In genomic region chr15:75647370-75648155, GRCh38 we compare ENCODE assay signal across 8 cellular contexts. TPM values are rescaled to one million over a fixed set of nuclear protein-coding genes. Genes with fewer than 3 reads are reported as not detected.
DNase-seq lines count a peak whose midpoint lies in the region; ATAC-seq and TF ChIP-seq lines count a peak whose summit lies in the region.

Gene SNX33, plus strand, starts transcription at chr15:75647912. Its CDS starts 1,191 bp downstream, at chr15:75649103.

- intact Hi-C loops in Calu3 (cut with micrococcal nuclease; ENCODE audit: unreplicated experiment) = loop anchor here (2.0 to 10.0 kb wide), 3 partner anchors 35 to 283 kb away; partner anchors contain the start of gene MAN2C1
- intact Hi-C loops in head of caudate nucleus (cut with DNase I) = loop anchor here (10.0 kb wide), 2 partner anchors 193 to 283 kb away; partner anchors contain the start of genes MAN2C1 and SIN3A
- intact Hi-C loops in thyroid gland (cut with DNase I) = loop anchor here (5.0 kb wide), 1 partner anchor 190 kb away; no protein-coding TSS in a partner anchor

- no peak for TF ChIP-seq EP300 in SK-N-SH (IDR thresholded peaks at IDR 0.05; ENCODE audit: borderline replicate concordance in 1 of 2, low read depth in 1 of 2, low read length in 1 of 2)

- ATAC-seq in omental fat pad (ENCODE audit: low FRiP score) = peak; percentile 76
- ATAC-seq in GM21367 (IDR thresholded peaks at IDR 0.05; ENCODE audit: unreplicated experiment) = no peak

- peak within 1 kb of the TSS; percentile 49 for H3K27ac Mint-ChIP-seq in Calu3 (ENCODE audit: unreplicated experiment)

- 1% methylated on average over 15 of the region's 76 CpGs for WGBS in SK-N-SH (ENCODE audit: low lambda C conversion rate)
- 0% methylated on average over 20 to 42 of the region's 76 CpGs for WGBS in thyroid gland, 2 donors

- peak within 1 kb of the TSS; percentile 82 for H3K4me3 Mint-ChIP-seq in Calu3 (ENCODE audit: low read depth, unreplicated experiment)

- H3K27me3 ChIP-seq in SK-N-SH (ENCODE audit: insufficient read depth) (no peaks in the 10 kb centered on the region), thyroid gland (no peaks in the 10 kb centered on the region)

- H3K79me2 ChIP-seq in SK-N-SH (ENCODE audit: insufficient read depth) = peaks cover 70% of the 10 kb centered on the region

- peak; percentile 85 for DNase-seq in Calu3
- peak; percentile 67 for DNase-seq in HK-2 (ENCODE audit: unreplicated experiment)
- DNase-seq in SK-N-SH = peak; percentile 94
- peak; percentile 16 for DNase-seq in activated naive CD8-positive, alpha-beta T cell treated with anti-CD3 and anti-CD28 coated beads, Interleukin-2, amount 50 U/mL, for 16 hours (ENCODE audit: low read depth, low spot score)
- DNase-seq in head of caudate nucleus = peak in 39 of 42 donors; percentile 31 to 77 (median 60)
- DNase-seq in omental fat pad (ENCODE audit: low spot score) = no peak
- peak; percentile 81 to 82 for DNase-seq in thyroid gland

- CTCF ChIA-PET in Calu3 (lab: Charles Lee) (interaction anchor here (0.6 to 2.5 kb wide), 14 partner anchors 9 to 280 kb away, joined by 3 to 13 read pairs (median 3); partner anchors contain the start of genes MAN2C1, PTPN9 and SNUPN), SK-N-SH (lab: Yijun Ruan, JAX) (interaction anchor here (0.7 to 3.2 kb wide), 27 partner anchors 9 to 280 kb away, joined by 3 to 22 read pairs (median 4); partner anchors contain the start of genes MAN2C1, PTPN9 and SNUPN)

- H3K4me1 Mint-ChIP-seq in Calu3 (ENCODE audit: low read depth, unreplicated experiment) = peaks cover 58% of the 10 kb centered on the region

- H3K9me3 Mint-ChIP-seq in Calu3 (ENCODE audit: low read depth, unreplicated experiment) = no peaks in the 10 kb centered on the region

- peaks cover 56% of the 10 kb centered on the region for H3K36me3 Mint-ChIP-seq in Calu3 (ENCODE audit: insufficient read depth, unreplicated experiment)

- no TSS peak for BruUV-seq in Calu3 (replicated peaks; lab: Mats Ljungman, UMichigan)

- H3K9me3 ChIP-seq in SK-N-SH = no peaks in the 10 kb centered on the region
- H3K9me3 ChIP-seq in thyroid gland = no peaks in the 10 kb centered on the region

- H3K27me3 Mint-ChIP-seq in Calu3 (ENCODE audit: unreplicated experiment) = no peaks in the 10 kb centered on the region

- H2AFZ ChIP-seq in SK-N-SH (ENCODE audit: low read depth) = peak within 1 kb of the TSS; percentile 81; the same call in 1 of the 2 replicates

- peak within 1 kb of the TSS; percentile 99 for H3K9ac ChIP-seq in SK-N-SH

- TF ChIP-seq CTCF in Calu3 (IDR thresholded peaks at IDR 0.05; ENCODE audit: unreplicated experiment) (peak; percentile 55), SK-N-SH (IDR thresholded peaks at IDR 0.05) (peak; percentile 65), omental fat pad (IDR thresholded peaks at IDR 0.05) (peak in 1 of 3 donors; percentile 10), thyroid gland (IDR thresholded peaks at IDR 0.05) (peak in 4 of 6 experiments; percentile 31 to 47 (median 42))

- peaks cover 27% of the 10 kb centered on the region for H4K20me1 ChIP-seq in SK-N-SH (ENCODE audit: insufficient read depth)

- H3K27ac ChIP-seq in SK-N-SH (ENCODE audit: low read depth in 2 of 2, low read length in 1 of 2) (peak within 1 kb of the TSS; percentile 81 to 96), thyroid gland (peak within 1 kb of the TSS; percentile 55 to 96 (median 82))

- H3K4me3 ChIP-seq in SK-N-SH (ENCODE audit: low read depth in 2 of 2, low read length in 1 of 2) (peak within 1 kb of the TSS; percentile 73 to 98), thyroid gland (replicated peaks in 1 of 3) (peak within 1 kb of the TSS; percentile 83 to 90 (median 87))

- peak; percentile 4; the same call in 1 of the 2 replicates for TF ChIP-seq RAD21 in SK-N-SH (IDR thresholded peaks at IDR 0.05; ENCODE audit: low read length)

- peaks cover 0 to 10% of the 10 kb centered on the region in 2 experiments for H3K36me3 ChIP-seq in SK-N-SH (replicated peaks in 1 of 2; ENCODE audit: control insufficient read depth in 1 of 2, insufficient read depth in 2 of 2, low read length in 1 of 2)
- H3K36me3 ChIP-seq in thyroid gland = peaks cover 0 to 7% of the 10 kb centered on the region in 2 donors

- H3K4me2 ChIP-seq in SK-N-SH = peak within 1 kb of the TSS; percentile 99

- peak; percentile 68 to 89 for TF ChIP-seq POLR2A in thyroid gland (IDR thresholded peaks at IDR 0.05)

- POLR2A ChIA-PET in SK-N-SH (lab: Yijun Ruan, JAX) = interaction anchor here (0.6 to 1.7 kb wide), 6 partner anchors 14 to 279 kb away, joined by 3 to 6 read pairs (median 4); partner anchors contain the start of genes MAN2C1, PTPN9 and SNUPN

- H3F3A ChIP-seq in SK-N-SH (replicated peaks; ENCODE audit: insufficient read depth) = peaks cover 9% of the 10 kb centered on the region

- H3K9me2 ChIP-seq in SK-N-SH = no peaks in the 10 kb centered on the region

- H3K4me1 ChIP-seq in SK-N-SH (ENCODE audit: control insufficient read depth in 1 of 2, insufficient read depth in 2 of 2, low read depth in 1 of 2, low read length in 1 of 2) (peaks cover 13 to 45% of the 10 kb centered on the region in 2 experiments; a peak in 3 of 4 replicates), thyroid gland (peaks cover 41 to 53% of the 10 kb centered on the region in 2 donors)

TF ChIP-seq in SK-N-SH, 30 proteins besides CTCF, POLR2A, EP300 and RAD21 (continues in another document):
- TF ChIP-seq USF2 (IDR thresholded peaks at IDR 0.05; ENCODE audit: borderline replicate concordance, low read depth, low read length) (no peak), TCF12 (IDR thresholded peaks at IDR 0.05) (no peak), ZBTB33 (IDR thresholded peaks at IDR 0.05; ENCODE audit: borderline replicate concordance, low read depth) (no peak; the same call in 1 of the 2 replicates), NFIC (IDR thresholded peaks at IDR 0.05; ENCODE audit: borderline replicate concordance) (0 out of 2 replicates have a peak, but pooled peaks have one; percentile 6), CHD2 (IDR thresholded peaks at IDR 0.05; ENCODE audit: low read length, partially characterized antibody) (no peak), GATA2 (CRISPR knock-in tag; IDR thresholded peaks at IDR 0.05) (no peak), YY1 (IDR thresholded peaks at IDR 0.05; ENCODE audit: low read depth) (0 out of 2 replicates have a peak, but pooled peaks have one; percentile 39), POLR2AphosphoS5 (IDR thresholded peaks at IDR 0.05; ENCODE audit: low read depth, low read length) (peak; percentile 39; the same call in 1 of the 2 replicates), IRF3 (IDR thresholded peaks at IDR 0.05; ENCODE audit: low read depth, low read length) (no peak), USF1 (IDR thresholded peaks at IDR 0.05; ENCODE audit: borderline replicate concordance, low read depth) (peak; percentile 4; the same call in 1 of the 2 replicates), MEF2A (IDR thresholded peaks at IDR 0.05; ENCODE audit: borderline replicate concordance, low read depth) (no peak), TEAD4 (IDR thresholded peaks at IDR 0.05; ENCODE audit: borderline replicate concordance, insufficient read depth) (no peak), EZH2phosphoT487 (IDR thresholded peaks at IDR 0.05; ENCODE audit: borderline replicate concordance, low read depth) (no peak)

RNA-seq across cellular contexts. Expression of gene SNX33, which starts in this region (rescaled TPM):
- 23.2 and 24.1 TPM in 2 replicates for total RNA-seq in Calu3 (2022)
- 7.7 and 8.5 TPM in 2 replicates for polyA plus RNA-seq in SK-N-SH (2012; rRNA removed)
- 3.4 and 5.6 TPM in 2 replicates for polyA plus RNA-seq in SK-N-SH (2012; cell fraction: cytosol; rRNA removed)
- polyA plus RNA-seq in SK-N-SH (2012; cell fraction: nucleus; rRNA removed) = 17.6 and 23.7 TPM in 2 replicates
- 10 to 100 TPM; 19.9 to 43.8 (median 32.5) TPM for total RNA-seq in omental fat pad
- total RNA-seq in thyroid gland = 10 to 100 TPM; 22.8 to 28.7 (median 26.5) TPM
